14 cellular contexts compared by ENCODE assay signal in the genomic region with DNA sequence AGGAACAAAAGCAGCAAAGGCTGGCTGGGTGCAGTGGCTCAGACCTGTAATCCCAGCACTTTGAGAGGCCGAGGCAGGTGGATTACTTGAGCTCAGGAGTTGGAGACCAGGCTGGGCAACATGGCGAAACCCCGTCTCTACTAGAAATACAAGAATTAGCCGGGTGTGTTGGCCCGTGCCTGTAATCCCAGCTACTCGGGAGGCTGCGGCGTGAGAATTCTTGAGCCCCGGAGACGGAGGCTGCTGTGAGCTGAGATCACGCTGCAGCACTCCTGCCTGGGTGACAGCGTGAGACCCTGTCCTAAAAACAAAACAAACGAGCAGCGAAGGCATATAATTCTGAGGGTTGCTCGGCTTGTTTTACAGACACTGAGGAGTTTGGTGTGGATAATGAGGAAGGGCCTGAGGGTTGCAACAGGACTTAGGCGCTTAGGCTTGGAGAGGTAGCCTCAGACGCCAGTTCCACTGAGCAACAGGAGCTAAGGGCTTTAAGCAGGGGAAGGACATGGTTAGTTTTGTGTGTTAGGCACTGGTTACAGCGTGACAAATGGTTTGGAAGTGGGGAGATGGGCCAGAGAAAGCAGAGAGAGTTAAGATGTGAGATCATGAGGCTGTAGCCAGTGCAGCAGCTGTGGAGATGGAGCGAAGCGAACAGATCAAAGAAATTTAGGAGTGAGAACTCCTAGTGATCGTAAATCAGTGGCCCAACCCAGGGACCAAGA. TPM values are rescaled to one million over a fixed set of nuclear protein-coding genes. Genes with fewer than 3 reads are reported as not detected.
DNase-seq lines count a peak whose midpoint lies in the region; ATAC-seq lines count a peak whose summit lies in the region.
"Had no signal": no experiment of that assay in that cellular context is flagged by ENCODE, and none has a peak within 500 bp of the region (broad histone marks: within the 10 kb centered on the region; RNA-seq: fewer than 3 reads in every experiment).

No MANE protein-coding gene starts in this region.

- H2BK120ac ChIP-seq in mesenchymal stem cell (ENCODE audit: low read depth, low read length): no peak overlapping the region

- H3K4me3 ChIP-seq in mesenchymal stem cell (ENCODE audit: insufficient read depth in 1 of 2, low read depth in 1 of 2, low read length in 2 of 2) (no peak overlapping the region), aorta (ENCODE audit: low read length in 2 of 2) (no peak overlapping the region)

- no peaks in the 10 kb centered on the region for H3K27me3 ChIP-seq in mesenchymal stem cell (ENCODE audit: control insufficient read depth in 1 of 2, insufficient read depth in 1 of 2, low read length in 2 of 2)
- no peaks in the 10 kb centered on the region for H3K27me3 ChIP-seq in aorta (ENCODE audit: control insufficient read depth in 1 of 2, insufficient read depth in 2 of 2, low read length in 1 of 2)

- no peak overlapping the region for H4K91ac ChIP-seq in mesenchymal stem cell (ENCODE audit: low read length)

- intact Hi-C loops in activated CD4-positive, alpha-beta memory T cell treated with anti-CD3 and anti-CD28 coated beads for 36 hours (cut with micrococcal nuclease): loop anchor here (1.0 to 10.0 kb wide), 5 partner anchors 65 to 248 kb away; a partner anchor contains a TSS
- intact Hi-C loops in aorta (cut with DNase I): loop anchor here in 1 of 2 donors (5.0 kb wide), 2 partner anchors 50 to 135 kb away; a partner anchor contains a TSS

- H3K4me2 ChIP-seq in mesenchymal stem cell (ENCODE audit: low read length, poor library complexity, severe bottlenecking): no peak overlapping the region

- H3K9me3 ChIP-seq in T-helper 17 cell (ENCODE audit: control insufficient read depth, low read length, poor library complexity, severe bottlenecking): no peaks in the 10 kb centered on the region
- H3K9me3 ChIP-seq in mesenchymal stem cell (ENCODE audit: control insufficient read depth, low read length): no peaks in the 10 kb centered on the region
- H3K9me3 ChIP-seq in aorta (ENCODE audit: control insufficient read depth, low read length): no peaks in the 10 kb centered on the region

- peaks cover 29% of the 10 kb centered on the region for H3K4me1 Mint-ChIP-seq in activated CD4-positive, alpha-beta memory T cell treated with anti-CD3 and anti-CD28 coated beads for 36 hours (ENCODE audit: low read depth)
- H3K4me1 Mint-ChIP-seq in activated CD4-positive, alpha-beta memory T cell treated with anti-CD3 and anti-CD28 coated beads, Interleukin-2, amount 10 ng/mL, durations not matched to agents 7 days and 5 days: peaks cover 38% of the 10 kb centered on the region
- H3K4me1 Mint-ChIP-seq in T-helper 17 cell: peaks cover 28% of the 10 kb centered on the region
- H3K4me1 Mint-ChIP-seq in stimulated activated effector memory CD8-positive, alpha-beta T cell treated with anti-CD3 and anti-CD28 coated beads, Interleukin-12 subunit alpha, Interleukin-12 subunit beta, amount 100 ng/mL, for 72 hours: peaks cover 38% of the 10 kb centered on the region

- no peak for ATAC-seq in T-helper 17 cell
- ATAC-seq in stimulated activated effector memory CD8-positive, alpha-beta T cell treated with anti-CD3 and anti-CD28 coated beads, Interleukin-12 subunit alpha, Interleukin-12 subunit beta, amount 100 ng/mL, for 72 hours: no peak
- ATAC-seq in GM21825 (IDR thresholded peaks at IDR 0.05; ENCODE audit: unreplicated experiment): no peak
- no peak for ATAC-seq in aorta (ENCODE audit: low FRiP score)
- no peak for ATAC-seq in GM21737 (IDR thresholded peaks at IDR 0.05; ENCODE audit: unreplicated experiment)
- ATAC-seq: HCT116; stimulated activated naive CD8-positive, alpha-beta T cell treated with anti-CD3 and anti-CD28 coated beads, Interleukin-15, Interleukin-2, amounts not matched to agents 100 U/mL and 50 U/mL, for 24 hours had no signal

- H3K27ac ChIP-seq in mesenchymal stem cell (ENCODE audit: low read length, poor library complexity, severe bottlenecking): no peak overlapping the region
- H3K27ac ChIP-seq in aorta (ENCODE audit: low read depth in 1 of 2, low read length in 2 of 2): no peak overlapping the region

- H2AFZ ChIP-seq in mesenchymal stem cell (ENCODE audit: low read depth, low read length): no peak overlapping the region

- 95% methylated on average over 21 of the region's 21 CpGs for WGBS in mesenchymal stem cell
- 74 to 79% methylated on average over 21 of the region's 21 CpGs for WGBS in aorta, 2 donors

- no peak overlapping the region for H3K27ac Mint-ChIP-seq in activated CD4-positive, alpha-beta memory T cell treated with anti-CD3 and anti-CD28 coated beads for 36 hours
- H3K27ac Mint-ChIP-seq in activated CD4-positive, alpha-beta memory T cell treated with anti-CD3 and anti-CD28 coated beads, Interleukin-2, amount 10 ng/mL, durations not matched to agents 7 days and 5 days: no peak overlapping the region
- H3K27ac Mint-ChIP-seq in T-helper 17 cell: peak overlapping the region; percentile 94
- no peak overlapping the region for H3K27ac Mint-ChIP-seq in stimulated activated effector memory CD8-positive, alpha-beta T cell treated with anti-CD3 and anti-CD28 coated beads, Interleukin-12 subunit alpha, Interleukin-12 subunit beta, amount 100 ng/mL, for 72 hours

- no peak overlapping the region for H2BK15ac ChIP-seq in mesenchymal stem cell (ENCODE audit: low read depth, poor library complexity, severe bottlenecking)

- peak overlapping the region; percentile 92 for H3K4me3 Mint-ChIP-seq in activated CD4-positive, alpha-beta memory T cell treated with anti-CD3 and anti-CD28 coated beads for 36 hours
- no peak overlapping the region for H3K4me3 Mint-ChIP-seq in activated CD4-positive, alpha-beta memory T cell treated with anti-CD3 and anti-CD28 coated beads, Interleukin-2, amount 10 ng/mL, durations not matched to agents 7 days and 5 days
- H3K4me3 Mint-ChIP-seq in T-helper 17 cell: no peak overlapping the region
- H3K4me3 Mint-ChIP-seq in stimulated activated effector memory CD8-positive, alpha-beta T cell treated with anti-CD3 and anti-CD28 coated beads, Interleukin-12 subunit alpha, Interleukin-12 subunit beta, amount 100 ng/mL, for 72 hours: peak overlapping the region; percentile 98

- H3K36me3 ChIP-seq in mesenchymal stem cell (ENCODE audit: control insufficient read depth in 1 of 2, insufficient read depth in 2 of 2, low read depth in 1 of 2, low read length in 2 of 2) (peaks cover 0 to 3% of the 10 kb centered on the region in 2 experiments), aorta (ENCODE audit: control insufficient read depth in 1 of 2, insufficient read depth in 2 of 2, low read length in 1 of 2) (no peaks in the 10 kb centered on the region)

- POLR2A ChIA-PET in activated CD4-positive, alpha-beta memory T cell treated with anti-CD3 and anti-CD28 coated beads for 36 hours (lab: Charles Lee): interaction anchor here (2.5 kb wide), 1 partner anchor 84 kb away, joined by 16 read pairs; a partner anchor contains a TSS
- POLR2A ChIA-PET in activated CD4-positive, alpha-beta memory T cell treated with anti-CD3 and anti-CD28 coated beads, Interleukin-2, amount 10 ng/mL, durations not matched to agents 7 days and 5 days (lab: Charles Lee): interaction anchor here (0.8 to 3.6 kb wide), 2 partner anchors 82 to 84 kb away, joined by 3 to 37 read pairs; a partner anchor contains a TSS

- peaks cover 1% of the 10 kb centered on the region for H3K79me1 ChIP-seq in mesenchymal stem cell (replicated peaks; ENCODE audit: low read length, poor library complexity, severe bottlenecking)

- no peak for DNase-seq in activated CD4-positive, alpha-beta memory T cell treated with anti-CD3 and anti-CD28 coated beads for 36 hours
- DNase-seq in activated CD4-positive, alpha-beta memory T cell treated with anti-CD3 and anti-CD28 coated beads, Interleukin-2, amount 10 ng/mL, durations not matched to agents 7 days and 5 days: no peak
- no peak for DNase-seq in T-helper 17 cell
- DNase-seq in mesenchymal stem cell: no peak
- DNase-seq in stimulated activated effector memory CD8-positive, alpha-beta T cell treated with anti-CD3 and anti-CD28 coated beads, Interleukin-12 subunit alpha, Interleukin-12 subunit beta, amount 100 ng/mL, for 72 hours (ENCODE audit: low spot score in 2 of 2): no peak
- no peak for DNase-seq in aorta
- DNase-seq: activated CD4-positive, alpha-beta T cell treated with anti-CD3 and anti-CD28 coated beads for 4 hours; islet precursor cell; NCI-H1930; stimulated activated naive CD8-positive, alpha-beta T cell treated with anti-CD3 and anti-CD28 coated beads, Interleukin-15, Interleukin-2, amounts not matched to agents 100 U/mL and 50 U/mL, for 24 hours had no signal

- no peak overlapping the region for H3K4ac ChIP-seq in mesenchymal stem cell (ENCODE audit: low read depth in 1 of 2, low read length in 2 of 2)

- H3K9me3 Mint-ChIP-seq in activated CD4-positive, alpha-beta memory T cell treated with anti-CD3 and anti-CD28 coated beads for 36 hours: no peaks in the 10 kb centered on the region
- no peaks in the 10 kb centered on the region for H3K9me3 Mint-ChIP-seq in activated CD4-positive, alpha-beta memory T cell treated with anti-CD3 and anti-CD28 coated beads, Interleukin-2, amount 10 ng/mL, durations not matched to agents 7 days and 5 days
- H3K9me3 Mint-ChIP-seq in stimulated activated effector memory CD8-positive, alpha-beta T cell treated with anti-CD3 and anti-CD28 coated beads, Interleukin-12 subunit alpha, Interleukin-12 subunit beta, amount 100 ng/mL, for 72 hours: no peaks in the 10 kb centered on the region

- no peak overlapping the region for H4K8ac ChIP-seq in mesenchymal stem cell (ENCODE audit: low read length)

- peaks cover under 1% of the 10 kb centered on the region for H3K36me3 Mint-ChIP-seq in activated CD4-positive, alpha-beta memory T cell treated with anti-CD3 and anti-CD28 coated beads for 36 hours
- H3K36me3 Mint-ChIP-seq in activated CD4-positive, alpha-beta memory T cell treated with anti-CD3 and anti-CD28 coated beads, Interleukin-2, amount 10 ng/mL, durations not matched to agents 7 days and 5 days (ENCODE audit: low read depth): peaks cover 9% of the 10 kb centered on the region
- H3K36me3 Mint-ChIP-seq in T-helper 17 cell (ENCODE audit: low read depth): peaks cover 2% of the 10 kb centered on the region
- H3K36me3 Mint-ChIP-seq in stimulated activated effector memory CD8-positive, alpha-beta T cell treated with anti-CD3 and anti-CD28 coated beads, Interleukin-12 subunit alpha, Interleukin-12 subunit beta, amount 100 ng/mL, for 72 hours: peaks cover 10% of the 10 kb centered on the region

- no peak overlapping the region for H3K18ac ChIP-seq in mesenchymal stem cell (ENCODE audit: low read depth in 1 of 2, low read length in 2 of 2)

- H3K4me1 ChIP-seq in mesenchymal stem cell (ENCODE audit: control insufficient read depth, insufficient read depth, low read depth, low read length): peaks cover 4% of the 10 kb centered on the region
- H3K4me1 ChIP-seq in aorta (ENCODE audit: control insufficient read depth in 1 of 2, insufficient read depth in 2 of 2, low read length in 2 of 2): no peaks in the 10 kb centered on the region

- CTCF ChIA-PET in activated CD4-positive, alpha-beta memory T cell treated with anti-CD3 and anti-CD28 coated beads for 36 hours (lab: Charles Lee): interaction anchor here (0.6 to 7.2 kb wide), 8 partner anchors 13 to 256 kb away, joined by 3 to 139 read pairs (median 3); a partner anchor contains a TSS
- CTCF ChIA-PET in activated CD4-positive, alpha-beta memory T cell treated with anti-CD3 and anti-CD28 coated beads, Interleukin-2, amount 10 ng/mL, durations not matched to agents 7 days and 5 days (lab: Charles Lee): interaction anchor here (0.6 to 6.2 kb wide), 4 partner anchors 13 to 109 kb away, joined by 3 to 100 read pairs (median 4); a partner anchor contains a TSS

- H3K27me3 Mint-ChIP-seq in activated CD4-positive, alpha-beta memory T cell treated with anti-CD3 and anti-CD28 coated beads for 36 hours: no peaks in the 10 kb centered on the region
- no peaks in the 10 kb centered on the region for H3K27me3 Mint-ChIP-seq in activated CD4-positive, alpha-beta memory T cell treated with anti-CD3 and anti-CD28 coated beads, Interleukin-2, amount 10 ng/mL, durations not matched to agents 7 days and 5 days
- H3K27me3 Mint-ChIP-seq in T-helper 17 cell: no peaks in the 10 kb centered on the region

- H2BK5ac ChIP-seq in mesenchymal stem cell (ENCODE audit: low read depth, low read length, poor library complexity, severe bottlenecking): no peak overlapping the region

- no peak overlapping the region for H3K14ac ChIP-seq in mesenchymal stem cell (ENCODE audit: low read length in 2 of 2)

- peak overlapping the region; percentile 97 for H3K9ac ChIP-seq in mesenchymal stem cell (ENCODE audit: low read length)

- H3K23ac ChIP-seq in mesenchymal stem cell (ENCODE audit: low read length in 2 of 2): no peak overlapping the region

- no peak overlapping the region for H2AK5ac ChIP-seq in mesenchymal stem cell (ENCODE audit: low read length, severe bottlenecking)

- no peak overlapping the region for H2BK12ac ChIP-seq in mesenchymal stem cell (ENCODE audit: low read length in 2 of 2)

RNA-seq across cellular contexts. Expression of a gene that starts 1.2 kb away (rescaled TPM):
- total RNA-seq in activated CD4-positive, alpha-beta memory T cell treated with anti-CD3 and anti-CD28 coated beads for 36 hours: under 1 TPM; 0.50 to 0.61 TPM
- total RNA-seq in activated CD4-positive, alpha-beta memory T cell treated with anti-CD3 and anti-CD28 coated beads, Interleukin-2, amount 10 ng/mL, durations not matched to agents 7 days and 5 days: under 1 TPM; 0.08 to 0.15 TPM
- under 1 TPM; 0.50 to 0.70 TPM for total RNA-seq in T-helper 17 cell
- 0.10 TPM for polyA plus RNA-seq in mesenchymal stem cell (2013, experiment 1 of 2)
- 0.08 TPM for polyA plus RNA-seq in mesenchymal stem cell (2013, experiment 2 of 2)
- under 1 TPM; 0.57 to 0.88 TPM for total RNA-seq in aorta
- polyA plus RNA-seq in aorta: 1 to 10 TPM in 1 of 2 donors, under 1 TPM in 1; 0.13 to 4.6 TPM
- total RNA-seq: RPMI7951 had no signal

RNA-seq across cellular contexts. Expression of a gene that starts 1.3 kb away (rescaled TPM):
- total RNA-seq in activated CD4-positive, alpha-beta memory T cell treated with anti-CD3 and anti-CD28 coated beads for 36 hours: 10 to 100 TPM; 67.7 to 72.2 TPM
- total RNA-seq in activated CD4-positive, alpha-beta memory T cell treated with anti-CD3 and anti-CD28 coated beads, Interleukin-2, amount 10 ng/mL, durations not matched to agents 7 days and 5 days: 10 to 100 TPM; 54.2 to 60.0 TPM
- total RNA-seq in T-helper 17 cell: 10 to 100 TPM; 23.3 to 27.0 TPM
- polyA plus RNA-seq in mesenchymal stem cell (2013, experiment 1 of 2): 40.8 TPM
- polyA plus RNA-seq in mesenchymal stem cell (2013, experiment 2 of 2): 38.6 TPM
- 10 to 100 TPM; 22.9 to 24.3 TPM for total RNA-seq in aorta
- 10 to 100 TPM; 12.9 to 31.5 TPM for polyA plus RNA-seq in aorta

Comparison
In these comparisons a context has a peak if more than half of its experiments do, and no peak if none do; other contexts are left out.
1. H3K4me3 Mint-ChIP-seq: peak in activated CD4-positive, alpha-beta memory T cell treated with anti-CD3 and anti-CD28 coated beads for 36 hours (single experiment) and stimulated activated effector memory CD8-positive, alpha-beta T cell treated with anti-CD3 and anti-CD28 coated beads, Interleukin-12 subunit alpha, Interleukin-12 subunit beta, amount 100 ng/mL, for 72 hours (single experiment); none in activated CD4-positive, alpha-beta memory T cell treated with anti-CD3 and anti-CD28 coated beads, Interleukin-2, amount 10 ng/mL, durations not matched to agents 7 days and 5 days (single experiment) and T-helper 17 cell (single experiment).